Comparison of ENCODE assay signal across 30 cellular contexts in genomic region chr1:174284052-174284451, GRCh38.
"Had no signal": no experiment of that assay in that cellular context is flagged by ENCODE, and none has a peak within 500 bp of the region (broad histone marks: within the 10 kb centered on the region; RNA-seq: fewer than 3 reads in every experiment).

No MANE protein-coding gene starts in this region.

- H3K4me1 Mint-ChIP-seq: activated CD4-positive, alpha-beta T cell treated with anti-CD3 and anti-CD28 coated beads, Interleukin-2, amount 10 ng/mL, durations not matched to agents 7 days and 5 days; activated CD8-positive, alpha-beta memory T cell treated with anti-CD3 and anti-CD28 coated beads, Interleukin-2, amount 10 ng/mL, durations not matched to agents 7 days and 5 days had no signal

- ATAC-seq: activated CD8-positive, alpha-beta memory T cell treated with anti-CD3 and anti-CD28 coated beads, Interleukin-2, amount 10 ng/mL, durations not matched to agents 7 days and 5 days; Panc1 had no signal

- H3K4me3 Mint-ChIP-seq: activated CD4-positive, alpha-beta T cell treated with anti-CD3 and anti-CD28 coated beads, Interleukin-2, amount 10 ng/mL, durations not matched to agents 7 days and 5 days; activated CD8-positive, alpha-beta memory T cell treated with anti-CD3 and anti-CD28 coated beads, Interleukin-2, amount 10 ng/mL, durations not matched to agents 7 days and 5 days; activated naive CD8-positive, alpha-beta T cell treated with anti-CD3 and anti-CD28 coated beads, Interleukin-2, amount 10 ng/mL, durations not matched to agents 7 days and 5 days; central memory CD8-positive, alpha-beta T cell had no signal

- H3K27me3 Mint-ChIP-seq: activated CD4-positive, alpha-beta T cell treated with anti-CD3 and anti-CD28 coated beads, Interleukin-2, amount 10 ng/mL, durations not matched to agents 7 days and 5 days; activated CD8-positive, alpha-beta memory T cell treated with anti-CD3 and anti-CD28 coated beads, Interleukin-2, amount 10 ng/mL, durations not matched to agents 7 days and 5 days; activated naive CD8-positive, alpha-beta T cell treated with anti-CD3 and anti-CD28 coated beads, Interleukin-2, amount 10 ng/mL, durations not matched to agents 7 days and 5 days; central memory CD8-positive, alpha-beta T cell had no signal

- H3K27ac Mint-ChIP-seq: activated CD4-positive, alpha-beta T cell treated with anti-CD3 and anti-CD28 coated beads, Interleukin-2, amount 10 ng/mL, durations not matched to agents 7 days and 5 days; activated CD8-positive, alpha-beta memory T cell treated with anti-CD3 and anti-CD28 coated beads, Interleukin-2, amount 10 ng/mL, durations not matched to agents 7 days and 5 days; activated naive CD8-positive, alpha-beta T cell treated with anti-CD3 and anti-CD28 coated beads, Interleukin-2, amount 10 ng/mL, durations not matched to agents 7 days and 5 days had no signal

- H3K4me1 ChIP-seq: ascending aorta, SJCRH30 had no signal

- H3K36me3 ChIP-seq: cardiac muscle cell, MG63, SJCRH30, WERI-Rb-1 had no signal

- H3K4me3 ChIP-seq: ascending aorta, cardiac muscle cell, MG63, SJCRH30, SK-N-MC had no signal

- DNase-seq: activated CD4-positive, alpha-beta T cell treated with anti-CD3 and anti-CD28 coated beads, Interleukin-2, amount 10 ng/mL, durations not matched to agents 7 days and 5 days; activated CD4-positive, alpha-beta T cell treated with anti-CD3 and anti-CD28 coated beads, Interleukin-2, amount 50 U/mL, for 48 hours; activated CD4-positive, CD25-positive, alpha-beta regulatory T cell; activated CD8-positive, alpha-beta memory T cell treated with anti-CD3 and anti-CD28 coated beads for 24 hours; activated CD8-positive, alpha-beta memory T cell treated with anti-CD3 and anti-CD28 coated beads, Interleukin-2, amount 10 ng/mL, durations not matched to agents 7 days and 5 days; activated CD8-positive, alpha-beta memory T cell treated with anti-CD3 and anti-CD28 coated beads, Interleukin-2, amount 50 U/mL, for 48 hours; activated effector memory CD4-positive, alpha-beta T cell treated with Interleukin-2 at 50 U/mL for 16 hours; activated naive CD4-positive, alpha-beta T cell treated with anti-CD3 and anti-CD28 coated beads, Interleukin-2, amount 50 U/mL, for 16 hours; activated naive CD8-positive, alpha-beta T cell treated with anti-CD3 and anti-CD28 coated beads, Interleukin-2, amount 10 ng/mL, durations not matched to agents 7 days and 5 days; amygdala; Kasumi-1; KG1; MG63; NCI-H1048; NCI-H1105 treated with DMSO at 0.1 percent for 48 hours; NCI-H1436; NCI-H1694; NCI-H1930; NCI-H2081 treated with DMSO at 0.1 percent for 48 hours; NCI-H345; NCI-H524 treated with DMSO at 0.1 percent for 48 hours; SHP77; SJCRH30; T1000; WERI-Rb-1 had no signal

- H3K27ac ChIP-seq: ascending aorta, cardiac muscle cell, SJCRH30, SK-N-MC, WERI-Rb-1 had no signal

- H3K27me3 ChIP-seq: ascending aorta, cardiac muscle cell, MG63, SJCRH30 had no signal

- H3K9me3 ChIP-seq: MG63, SJCRH30 had no signal
